ENCODE assay signal across 22 cellular contexts in the genomic region with DNA sequence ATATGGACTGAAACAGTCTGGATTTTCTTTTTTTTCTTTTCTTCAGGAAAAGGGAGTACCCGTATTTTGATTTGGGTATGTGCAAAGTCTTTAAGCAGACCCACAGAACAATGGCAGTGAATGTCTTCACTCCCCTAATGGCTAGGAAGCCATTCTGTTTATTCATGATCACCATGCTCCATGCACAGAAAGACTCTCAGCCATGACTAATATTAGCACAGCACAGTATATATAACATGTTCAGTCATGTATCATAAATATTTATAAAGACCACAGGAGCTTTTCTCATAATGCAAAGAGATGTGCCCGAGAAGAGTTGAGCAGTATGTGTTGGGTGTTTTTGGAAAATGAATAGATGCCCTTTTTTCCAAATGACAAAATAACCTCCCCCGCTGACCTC.
"Had no signal": no experiment of that assay in that cellular context is flagged by ENCODE, and none has a peak within 500 bp of the region (broad histone marks: within the 10 kb centered on the region; RNA-seq: fewer than 3 reads in every experiment).

No MANE protein-coding gene starts in this region.

- H3K27ac ChIP-seq: body of pancreas, esophagus muscularis mucosa, gastrocnemius medialis, thyroid gland had no signal

- ATAC-seq: activated naive CD8-positive, alpha-beta T cell treated with anti-CD3 and anti-CD28 coated beads, Interleukin-2, amount 50 U/mL, for 24 hours; body of pancreas; gastrocnemius medialis; left ventricle myocardium superior had no signal

- H3K4me3 ChIP-seq: body of pancreas, esophagus muscularis mucosa, gastrocnemius medialis, thyroid gland had no signal

- H3K36me3 ChIP-seq: esophagus muscularis mucosa, gastrocnemius medialis, thyroid gland had no signal

- DNase-seq: activated B cell treated with CpG ODN at 0.5 μM for 24 hours; activated CD4-positive, alpha-beta T cell treated with anti-CD3 and anti-CD28 coated beads for 4 hours; activated CD4-positive, alpha-beta T cell treated with anti-CD3 and anti-CD28 coated beads, Interleukin-2, amount 50 U/mL, for 48 hours; activated effector memory CD4-positive, alpha-beta T cell treated with Interleukin-2 at 50 U/mL for 16 hours; activated naive CD4-positive, alpha-beta T cell treated with anti-CD3 and anti-CD28 coated beads for 36 hours; activated naive CD8-positive, alpha-beta T cell treated with anti-CD3 and anti-CD28 coated beads, Interleukin-2, amount 50 U/mL, for 24 hours; activated T-cell treated with anti-CD3 and anti-CD28 coated beads, Interleukin-2, amount 50 U/mL, for 48 hours; body of pancreas; caudate nucleus; dermis blood vessel endothelial cell; effector CD8-positive, alpha-beta T cell; gastrocnemius medialis; hypothalamus; left ventricle myocardium superior; midbrain; stimulated activated CD4-positive, alpha-beta T cell treated with anti-CD3 and anti-CD28 coated beads, Interleukin-12 subunit alpha, Interleukin-12 subunit beta, amount 100 ng/mL, for 4 hours; stimulated activated CD4-positive, alpha-beta T cell treated with anti-CD3 and anti-CD28 coated beads, Interleukin-4, amount 100 ng/mL, for 4 hours; substantia nigra; T1000 had no signal

- H3K27ac Mint-ChIP-seq: activated B cell treated with CpG ODN at 0.5 μM for 24 hours; activated naive CD4-positive, alpha-beta T cell treated with anti-CD3 and anti-CD28 coated beads for 36 hours; activated naive CD8-positive, alpha-beta T cell treated with anti-CD3 and anti-CD28 coated beads, Interleukin-2, amount 50 U/mL, for 24 hours; stimulated activated naive CD8-positive, alpha-beta T cell treated with anti-CD3 and anti-CD28 coated beads, Interleukin-15, Interleukin-2, amounts not matched to agents 100 ng/mL and 50 ng/mL, for 24 hours had no signal

- H3K4me3 Mint-ChIP-seq: activated B cell treated with CpG ODN at 0.5 μM for 24 hours; activated naive CD4-positive, alpha-beta T cell treated with anti-CD3 and anti-CD28 coated beads for 36 hours; activated naive CD8-positive, alpha-beta T cell treated with anti-CD3 and anti-CD28 coated beads, Interleukin-2, amount 50 U/mL, for 24 hours; stimulated activated naive CD8-positive, alpha-beta T cell treated with anti-CD3 and anti-CD28 coated beads, Interleukin-15, Interleukin-2, amounts not matched to agents 100 ng/mL and 50 ng/mL, for 24 hours had no signal

- H3K9me3 ChIP-seq: body of pancreas, esophagus muscularis mucosa, gastrocnemius medialis, thyroid gland had no signal

- H3K4me1 ChIP-seq: body of pancreas, gastrocnemius medialis had no signal

- H3K27me3 ChIP-seq: body of pancreas, esophagus muscularis mucosa, gastrocnemius medialis, thyroid gland had no signal
